In the genomic region with DNA sequence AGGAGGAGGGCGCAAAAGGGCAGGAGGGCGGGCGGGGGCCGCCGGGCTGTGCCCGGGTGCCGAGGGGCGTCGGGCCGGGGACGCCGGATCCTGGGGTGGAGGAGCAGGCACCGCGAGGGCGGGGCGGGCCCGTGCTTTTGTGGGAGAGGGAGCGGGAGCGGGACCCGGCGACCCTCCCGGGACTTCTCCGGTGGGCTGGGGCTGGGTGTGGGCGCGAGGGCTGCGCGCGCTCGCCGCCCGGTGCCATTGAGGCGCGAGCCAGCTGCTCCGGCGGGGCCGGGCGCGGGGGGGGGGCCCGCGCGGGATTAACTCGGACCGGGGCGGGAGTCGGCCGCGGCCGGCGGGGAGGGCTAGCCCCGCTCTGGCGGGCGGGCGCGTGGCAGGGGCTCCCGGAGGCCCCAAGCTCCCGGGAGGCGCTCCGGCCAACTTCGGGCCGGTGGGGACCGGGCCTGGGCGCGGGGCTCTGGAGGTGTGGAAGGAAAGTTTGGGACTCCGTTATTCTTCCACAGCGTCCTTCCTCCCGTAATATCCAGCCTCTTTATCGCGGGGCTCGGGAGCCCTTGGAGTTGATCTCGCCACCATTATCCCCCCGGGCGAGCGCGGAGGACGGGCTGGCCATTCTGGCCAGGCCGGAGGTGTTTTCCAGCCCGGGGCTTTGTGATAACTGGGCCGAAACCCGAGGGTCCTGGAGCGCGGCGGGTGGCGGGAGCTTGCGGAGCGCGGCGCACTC, we compare ENCODE assay signal across 1 cellular context.
TF ChIP-seq lines count a peak whose summit lies in the region.

No MANE protein-coding gene starts in this region.

TF ChIP-seq in H1, 55 proteins besides CTCF, POLR2A, EP300 and RAD21:
- peak in 1 of 2 experiments; percentile 55; a peak in 2 of 4 replicates for TF ChIP-seq SIN3A (conservative IDR thresholded peaks at IDR 0.05 in 1 of 2, IDR thresholded peaks at IDR 0.05 in 1 of 2; ENCODE audit: low read depth in 1 of 2, low read length in 2 of 2)
- peak; percentile 41; the same call in 1 of the 2 replicates for TF ChIP-seq TAF1 (IDR thresholded peaks at IDR 0.05; ENCODE audit: low read depth, low read length)
- peak; percentile 47 for TF ChIP-seq ASH2L (IDR thresholded peaks at IDR 0.05; ENCODE audit: low read length)
- TF ChIP-seq, protein P1, sequence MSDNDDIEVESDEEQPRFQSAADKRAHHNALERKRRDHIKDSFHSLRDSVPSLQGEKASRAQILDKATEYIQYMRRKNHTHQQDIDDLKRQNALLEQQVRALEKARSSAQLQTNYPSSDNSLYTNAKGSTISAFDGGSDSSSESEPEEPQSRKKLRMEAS (IDR thresholded peaks at IDR 0.05): no peak
- peak; percentile 56 for TF ChIP-seq PHF8 (conservative IDR thresholded peaks at IDR 0.05; ENCODE audit: low read depth, low read length)
- peak; percentile 57 for TF ChIP-seq KDM4A (IDR thresholded peaks at IDR 0.05; ENCODE audit: low read depth, low read length, severe bottlenecking)
